Comparison of ENCODE assay signal across 32 cellular contexts in genomic region chr4:145703850-145704528, GRCh38. TPM values are rescaled to one million over a fixed set of nuclear protein-coding genes. Genes with fewer than 3 reads are reported as not detected.
DNase-seq lines count a peak whose midpoint lies in the region; ATAC-seq and TF ChIP-seq lines count a peak whose summit lies in the region.
"Had no signal": no experiment of that assay in that cellular context is flagged by ENCODE, and none has a peak within 500 bp of the region (broad histone marks: within the 10 kb centered on the region; RNA-seq: fewer than 3 reads in every experiment).

No MANE protein-coding gene starts in this region.

- H3F3A ChIP-seq in GM23338 (replicated peaks; ENCODE audit: low read depth) (peaks cover 9% of the 10 kb centered on the region; the same call in 1 of the 2 replicates), PC-9 (ENCODE audit: insufficient read depth, low read depth) (peaks cover 6% of the 10 kb centered on the region; the same call in 1 of the 2 replicates)

- POLR2A ChIA-PET in PC-9 (lab: Charles Lee; ENCODE audit: unreplicated experiment) (no interaction called here), A673 (lab: Charles Lee; ENCODE audit: low non-redundant PET) (no interaction called here), HEK293T (lab: Yijun Ruan, JAX) (interaction anchor here (2.0 kb wide), 1 partner anchor 29 kb away, joined by 5 read pairs; no protein-coding TSS in a partner anchor)
- POLR2A ChIA-PET in activated CD4-positive, alpha-beta T cell treated with anti-CD3 and anti-CD28 coated beads, Interleukin-2, amount 10 ng/mL, durations not matched to agents 7 days and 5 days (lab: Charles Lee), result no interaction called here

- BruUV-seq in PC-9 (replicated peaks; lab: Mats Ljungman, UMichigan) (no TSS peak), A673 (replicated peaks; lab: Mats Ljungman, UMichigan) (no TSS peak)

- H3K36me3 ChIP-seq in GM23338 (ENCODE audit: insufficient read depth) (no peaks in the 10 kb centered on the region), PC-9 (ENCODE audit: low read depth) (no peaks in the 10 kb centered on the region), hepatocyte (replicated peaks; ENCODE audit: insufficient read depth, low read depth) (no peaks in the 10 kb centered on the region), mesendoderm (ENCODE audit: control insufficient read depth, insufficient read depth, low read length) (no peaks in the 10 kb centered on the region), A673 (ENCODE audit: insufficient read depth, low read length, poor library complexity, severe bottlenecking) (no peaks in the 10 kb centered on the region)
- H3K36me3 ChIP-seq: BE2C, vagina had no signal

- no peaks in the 10 kb centered on the region; the same call in 1 of the 2 replicates for H3K79me2 ChIP-seq in GM23338 (replicated peaks; ENCODE audit: insufficient read depth)
- no peaks in the 10 kb centered on the region for H3K79me2 ChIP-seq in PC-9 (ENCODE audit: low read depth)
- no peaks in the 10 kb centered on the region for H3K79me2 ChIP-seq in hepatocyte
- no peaks in the 10 kb centered on the region for H3K79me2 ChIP-seq in mesendoderm (ENCODE audit: control insufficient read depth, insufficient read depth, low read length)

- peak; percentile 76 for DNase-seq in GM23338 (ENCODE audit: low spot score)
- peak; percentile 26 to 73 for DNase-seq in PC-9
- DNase-seq in hepatocyte (ENCODE audit: low spot score), result peak; percentile 17
- peak; percentile 73 for DNase-seq in mesendoderm
- no peak for DNase-seq in A673 (ENCODE audit: low spot score)
- no peak for DNase-seq in HEK293T (ENCODE audit: extremely low spot score)
- DNase-seq in AML-193 (lab: John Stamatoyannopoulos, UW), result no peak
- no peak for DNase-seq in activated CD4-positive, alpha-beta T cell treated with anti-CD3 and anti-CD28 coated beads, Interleukin-2, amount 10 ng/mL, durations not matched to agents 7 days and 5 days
- DNase-seq: activated CD4-positive, alpha-beta T cell treated with anti-CD3 and anti-CD28 coated beads for 36 hours; activated effector memory CD4-positive, alpha-beta T cell treated with anti-CD3 and anti-CD28 coated beads, Interleukin-2, amount 50 U/mL, for 16 hours; activated T-cell treated with anti-CD3 and anti-CD28 coated beads for 4 hours; BE2C; CD8-positive, alpha-beta memory T cell; central memory CD4-positive, alpha-beta T cell; GOT3; KBM-7; natural killer cell; NCI-H1436; NCI-H446 treated with DMSO at 0.1 percent for 48 hours; NCI-H82; occipital lobe; SK-N-SH; stimulated activated naive CD8-positive, alpha-beta T cell treated with anti-CD3 and anti-CD28 coated beads, Interleukin-15, Interleukin-2, amounts not matched to agents 100 U/mL and 50 U/mL, for 24 hours; T-helper 17 cell; testis had no signal

- intact Hi-C loops in PC-9 (cut with micrococcal nuclease; ENCODE audit: unreplicated experiment), result no loop called here
- intact Hi-C loops in A673 (cut with micrococcal nuclease; ENCODE audit: unreplicated experiment), result no loop called here

- peak overlapping the region; percentile 47 for H3K4me3 Mint-ChIP-seq in GM23338
- H3K4me3 Mint-ChIP-seq in activated CD4-positive, alpha-beta T cell treated with anti-CD3 and anti-CD28 coated beads, Interleukin-2, amount 10 ng/mL, durations not matched to agents 7 days and 5 days, result no peak overlapping the region
- H3K4me3 Mint-ChIP-seq: activated CD4-positive, alpha-beta T cell treated with anti-CD3 and anti-CD28 coated beads for 36 hours; CD8-positive, alpha-beta memory T cell; dendritic cell treated with granulocyte-macrophage colony-stimulating factor and Interleukin-4, amounts not matched to agents 40 ng/mL and 50 ng/mL, for 4 days; natural killer cell; T-helper 17 cell had no signal

- no peak overlapping the region for H2BK5ac ChIP-seq in mesendoderm (ENCODE audit: low read length)

- no peak overlapping the region for H4K8ac ChIP-seq in mesendoderm (ENCODE audit: low read depth, low read length)

- no peak overlapping the region for H2AK5ac ChIP-seq in mesendoderm (ENCODE audit: low read length)

- peaks cover 49% of the 10 kb centered on the region for H3K4me1 Mint-ChIP-seq in GM23338
- no peaks in the 10 kb centered on the region for H3K4me1 Mint-ChIP-seq in activated CD4-positive, alpha-beta T cell treated with anti-CD3 and anti-CD28 coated beads, Interleukin-2, amount 10 ng/mL, durations not matched to agents 7 days and 5 days
- H3K4me1 Mint-ChIP-seq: CD8-positive, alpha-beta memory T cell; natural killer cell had no signal

- peak overlapping the region; percentile 28 for H3K4me3 ChIP-seq in GM23338
- H3K4me3 ChIP-seq in PC-9, result no peak overlapping the region
- H3K4me3 ChIP-seq in hepatocyte, result no peak overlapping the region
- H3K4me3 ChIP-seq in mesendoderm (ENCODE audit: low read length), result no peak overlapping the region
- no peak overlapping the region for H3K4me3 ChIP-seq in A673 (ENCODE audit: low read depth, low read length, poor library complexity, severe bottlenecking)
- H3K4me3 ChIP-seq: skin epidermis, testis, vagina had no signal

- H3K18ac ChIP-seq in mesendoderm (ENCODE audit: low read length), result peak overlapping the region; percentile 22

- H3K9me3 Mint-ChIP-seq in GM23338, result peaks cover 15% of the 10 kb centered on the region
- no peaks in the 10 kb centered on the region for H3K9me3 Mint-ChIP-seq in activated CD4-positive, alpha-beta T cell treated with anti-CD3 and anti-CD28 coated beads, Interleukin-2, amount 10 ng/mL, durations not matched to agents 7 days and 5 days
- H3K9me3 Mint-ChIP-seq: dendritic cell treated with granulocyte-macrophage colony-stimulating factor and Interleukin-4, amounts not matched to agents 40 ng/mL and 50 ng/mL, for 4 days had no signal

- TF ChIP-seq CTCF in GM23338 (conservative IDR thresholded peaks at IDR 0.05; ENCODE audit: low read depth in 2 of 2) (no peak), PC-9 (conservative IDR thresholded peaks at IDR 0.05) (no peak), hepatocyte (IDR thresholded peaks at IDR 0.05; ENCODE audit: poor library complexity) (no peak), A673 (conservative IDR thresholded peaks at IDR 0.05; ENCODE audit: low read depth, low read length) (no peak)

- H3K9me3 ChIP-seq in PC-9 (ENCODE audit: insufficient read depth, low read depth) (no peaks in the 10 kb centered on the region), hepatocyte (ENCODE audit: low read depth) (no peaks in the 10 kb centered on the region), A673 (ENCODE audit: low read depth, low read length, poor library complexity, severe bottlenecking) (no peaks in the 10 kb centered on the region)
- H3K9me3 ChIP-seq: BE2C, SK-N-SH, testis, vagina had no signal

- H3K79me1 ChIP-seq in mesendoderm (ENCODE audit: low read length), result no peaks in the 10 kb centered on the region

- H4K5ac ChIP-seq in mesendoderm (ENCODE audit: low read length), result no peak overlapping the region

- H3K27me3 Mint-ChIP-seq in GM23338 (ENCODE audit: insufficient read depth, low read depth, poor library complexity), result peaks cover 22% of the 10 kb centered on the region
- H3K27me3 Mint-ChIP-seq in activated CD4-positive, alpha-beta T cell treated with anti-CD3 and anti-CD28 coated beads, Interleukin-2, amount 10 ng/mL, durations not matched to agents 7 days and 5 days, result no peaks in the 10 kb centered on the region
- H3K27me3 Mint-ChIP-seq: activated CD4-positive, alpha-beta T cell treated with anti-CD3 and anti-CD28 coated beads for 36 hours had no signal

- peaks cover 26% of the 10 kb centered on the region for H3K4me1 ChIP-seq in GM23338 (ENCODE audit: insufficient read depth)
- H3K4me1 ChIP-seq in PC-9 (replicated peaks; ENCODE audit: insufficient read depth), result peaks cover 10% of the 10 kb centered on the region; the same call in 1 of the 2 replicates
- H3K4me1 ChIP-seq in hepatocyte (ENCODE audit: insufficient read depth), result no peaks in the 10 kb centered on the region
- H3K4me1 ChIP-seq in mesendoderm (ENCODE audit: control insufficient read depth, low read depth, low read length), result peaks cover 3% of the 10 kb centered on the region
- H3K4me1 ChIP-seq in A673 (ENCODE audit: insufficient read depth, low read length, poor library complexity, severe bottlenecking), result no peaks in the 10 kb centered on the region
- H3K4me1 ChIP-seq: BE2C, testis, vagina had no signal

- no peak overlapping the region for H2BK120ac ChIP-seq in mesendoderm (ENCODE audit: low read depth, low read length)

- H3K27me3 ChIP-seq in GM23338 (ENCODE audit: insufficient read depth), result no peaks in the 10 kb centered on the region
- H3K27me3 ChIP-seq in PC-9 (ENCODE audit: insufficient read depth, low read depth), result no peaks in the 10 kb centered on the region
- no peaks in the 10 kb centered on the region for H3K27me3 ChIP-seq in hepatocyte
- no peaks in the 10 kb centered on the region for H3K27me3 ChIP-seq in mesendoderm (ENCODE audit: insufficient read depth, low read length, poor library complexity)
- H3K27me3 ChIP-seq in A673 (replicated peaks; ENCODE audit: insufficient read depth, low read depth, low read length, poor library complexity), result no peaks in the 10 kb centered on the region
- H3K27me3 ChIP-seq: BE2C, testis, vagina had no signal

- no peak overlapping the region for H3K9ac ChIP-seq in mesendoderm (ENCODE audit: low read length)
- H3K9ac ChIP-seq: SK-N-SH had no signal

- H3K4ac ChIP-seq in mesendoderm (ENCODE audit: low read depth, low read length), result no peak overlapping the region

- H3K27ac ChIP-seq in GM23338 (ENCODE audit: low read depth), result peak overlapping the region; percentile 94
- no peak overlapping the region for H3K27ac ChIP-seq in PC-9
- H3K27ac ChIP-seq in hepatocyte, result peak overlapping the region; percentile 1
- peak overlapping the region; percentile 76 for H3K27ac ChIP-seq in mesendoderm (ENCODE audit: low read depth, low read length)
- no peak overlapping the region for H3K27ac ChIP-seq in A673 (ENCODE audit: low read depth, low read length, poor library complexity, severe bottlenecking)
- H3K27ac ChIP-seq: skin epidermis, testis, vagina had no signal

- CTCF ChIA-PET in PC-9 (lab: Charles Lee), result no interaction called here
- CTCF ChIA-PET in A673 (lab: Charles Lee), result no interaction called here
- CTCF ChIA-PET in HEK293T (lab: Yijun Ruan, JAX), result no interaction called here
- CTCF ChIA-PET in activated CD4-positive, alpha-beta T cell treated with anti-CD3 and anti-CD28 coated beads, Interleukin-2, amount 10 ng/mL, durations not matched to agents 7 days and 5 days (lab: Charles Lee), result interaction anchor here (0.6 kb wide), 1 partner anchor 11 kb away, joined by 3 read pairs; no protein-coding TSS in a partner anchor

- H3K27ac Mint-ChIP-seq in GM23338, result peak overlapping the region; percentile 97
- no peak overlapping the region for H3K27ac Mint-ChIP-seq in activated CD4-positive, alpha-beta T cell treated with anti-CD3 and anti-CD28 coated beads, Interleukin-2, amount 10 ng/mL, durations not matched to agents 7 days and 5 days
- H3K27ac Mint-ChIP-seq: activated CD4-positive, alpha-beta T cell treated with anti-CD3 and anti-CD28 coated beads for 36 hours; CD8-positive, alpha-beta memory T cell; dendritic cell treated with granulocyte-macrophage colony-stimulating factor and Interleukin-4, amounts not matched to agents 40 ng/mL and 50 ng/mL, for 4 days; natural killer cell; T-helper 17 cell had no signal

- peak overlapping the region; percentile 62 for H3K56ac ChIP-seq in mesendoderm (ENCODE audit: low read length)

- 36% methylated on average over 4 of the region's 4 CpGs for WGBS in hepatocyte (ENCODE audit: low lambda C conversion rate, missing lambda C conversion rate)
- WGBS in mesendoderm (ENCODE audit: extremely low coverage, insufficient coverage, low lambda C conversion rate), result no CpG with 5 or more reads among the region's 4 CpGs

- H3K36me3 Mint-ChIP-seq in GM23338 (ENCODE audit: low read depth), result peaks cover 24% of the 10 kb centered on the region
- no peaks in the 10 kb centered on the region for H3K36me3 Mint-ChIP-seq in activated CD4-positive, alpha-beta T cell treated with anti-CD3 and anti-CD28 coated beads, Interleukin-2, amount 10 ng/mL, durations not matched to agents 7 days and 5 days (ENCODE audit: low read depth)
- H3K36me3 Mint-ChIP-seq: natural killer cell had no signal

- H3K9me2 ChIP-seq in GM23338 (ENCODE audit: insufficient read depth), result peaks cover 20% of the 10 kb centered on the region
- no peaks in the 10 kb centered on the region for H3K9me2 ChIP-seq in PC-9 (ENCODE audit: insufficient read depth)
- no peaks in the 10 kb centered on the region for H3K9me2 ChIP-seq in hepatocyte (replicated peaks; ENCODE audit: insufficient read depth)
- H3K9me2 ChIP-seq: SK-N-SH had no signal

- no peak overlapping the region for H2BK15ac ChIP-seq in mesendoderm (replicated peaks; ENCODE audit: low read depth)

- peak; percentile 97 for ATAC-seq in GM23338
- ATAC-seq: activated CD4-positive, alpha-beta T cell treated with anti-CD3 and anti-CD28 coated beads for 36 hours; natural killer cell; stimulated activated naive CD8-positive, alpha-beta T cell treated with anti-CD3 and anti-CD28 coated beads, Interleukin-15, Interleukin-2, amounts not matched to agents 100 U/mL and 50 U/mL, for 24 hours; T-helper 17 cell had no signal

- H2AFZ ChIP-seq in GM23338 (no peak overlapping the region), PC-9 (no peak overlapping the region), hepatocyte (no peak overlapping the region)

- H3K23ac ChIP-seq in mesendoderm (ENCODE audit: low read length), result no peak overlapping the region

- H3K4me2 ChIP-seq in GM23338 (peak overlapping the region; percentile 70), PC-9 (peak overlapping the region; percentile 24; the same call in 1 of the 2 replicates), hepatocyte (peak overlapping the region; percentile 4), mesendoderm (ENCODE audit: low read length) (no peak overlapping the region)
- H3K4me2 ChIP-seq: SK-N-SH had no signal

- H4K20me1 ChIP-seq in GM23338 (replicated peaks; ENCODE audit: insufficient read depth), result no peaks in the 10 kb centered on the region
- H4K20me1 ChIP-seq in PC-9 (ENCODE audit: insufficient read depth), result no peaks in the 10 kb centered on the region
- H4K20me1 ChIP-seq in hepatocyte (ENCODE audit: insufficient read depth, poor library complexity, severe bottlenecking), result no peaks in the 10 kb centered on the region

RNA-seq across cellular contexts. Expression of gene C4orf51, which starts 24.0 kb away (rescaled TPM):
- total RNA-seq in GM23338 (2014; rRNA removed; shearing (Covaris generic)), result not detected in 2 replicates
- polyA plus RNA-seq in GM23338 (2016; fragmentation: Nextera tagmentation; extraction: Ambion mirVana), result 0.71 TPM in 1 of 2 replicates, not detected in the other
- total RNA-seq in PC-9 (2021), result not detected in 2 replicates
- not detected in 2 replicates for total RNA-seq in hepatocyte
- polyA plus RNA-seq in hepatocyte, result not detected in 2 replicates
- 2.5 TPM for polyA plus RNA-seq in mesendoderm (2013, experiment 1 of 2)
- polyA plus RNA-seq in mesendoderm (2013, experiment 2 of 2), result 2.2 TPM
- not detected in 2 replicates for total RNA-seq in A673 (2021)
- not detected for total RNA-seq in activated CD4-positive, alpha-beta T cell treated with anti-CD3 and anti-CD28 coated beads, Interleukin-2, amount 10 ng/mL, durations not matched to agents 7 days and 5 days
- total RNA-seq: activated CD4-positive, alpha-beta T cell treated with anti-CD3 and anti-CD28 coated beads for 36 hours; astrocyte; CD8-positive, alpha-beta memory T cell; G401; lower leg skin; mononuclear cell; natural killer cell; occipital lobe; T-helper 17 cell; vagina had no signal
- polyA plus RNA-seq: CD8-positive, alpha-beta memory T cell; SK-N-SH had no signal

Comparison
In these comparisons a context has a peak if more than half of its experiments do, and no peak if none do; other contexts are left out.
1. DNase-seq: peak in GM23338 (single experiment), PC-9 (2 of 2), hepatocyte (single experiment) and mesendoderm (single experiment); none in A673 (single experiment), HEK293T (single experiment), AML-193 (0 of 2) and activated CD4-positive, alpha-beta T cell treated with anti-CD3 and anti-CD28 coated beads, Interleukin-2, amount 10 ng/mL, durations not matched to agents 7 days and 5 days (single experiment).
2. H3K27ac ChIP-seq: peak in GM23338 (single experiment), hepatocyte (single experiment) and mesendoderm (single experiment); none in PC-9 (single experiment) and A673 (single experiment).